19 cellular contexts compared by ENCODE assay signal in genomic region chr9:134791009-134791408, GRCh38.
DNase-seq lines count a peak whose midpoint lies in the region; ATAC-seq, FAIRE-seq and TF ChIP-seq lines count a peak whose summit lies in the region.
"Had no signal": no experiment of that assay in that cellular context is flagged by ENCODE, and none has a peak within 500 bp of the region (broad histone marks: within the 10 kb centered on the region; RNA-seq: fewer than 3 reads in every experiment).

No MANE protein-coding gene starts in this region.

- WGBS in H1 (ENCODE audit: extremely low coverage in 1 of 2, insufficient coverage in 1 of 2, insufficient read length in 1 of 2, insufficient replicate concordance in 2 of 2, low coverage in 1 of 2, low lambda C conversion rate in 2 of 2, missing lambda C conversion rate in 1 of 2), 2 experiments = 94% methylated on average over 9 of the region's 9 CpGs; no CpG with 5 or more reads in 1 of the 2 experiments

- peaks cover 13% of the 10 kb centered on the region; the same call in 1 of the 2 replicates for H3K23me2 ChIP-seq in H1 (ENCODE audit: low read depth, low read length)

- CTCF ChIA-PET in H1 (lab: Charles Lee; ENCODE audit: partially characterized antibody) = interaction anchor here (1.2 to 3.1 kb wide), 3 partner anchors 9 to 192 kb away, joined by 4 to 16 read pairs (median 5); no protein-coding TSS in a partner anchor

- H3K79me1 ChIP-seq in H1 (ENCODE audit: low read depth, low read length) = no peaks in the 10 kb centered on the region

- H4K8ac ChIP-seq in H1 (ENCODE audit: extremely low read depth, insufficient read depth, low read length) = no peak overlapping the region

- no peak overlapping the region for H3K4me3 ChIP-seq in H1 (ENCODE audit: extremely low read depth in 1 of 4, insufficient read depth in 2 of 4, low read depth in 3 of 4, low read length in 4 of 4)
- H3K4me3 ChIP-seq: BLaER1, GM23338 had no signal

- H3K9ac ChIP-seq in H1 (replicated peaks in 1 of 4; ENCODE audit: extremely low read depth in 1 of 4, low read depth in 3 of 4, low read length in 3 of 4) = no peak overlapping the region
- H3K9ac ChIP-seq: BLaER1 had no signal

- H4K20me1 ChIP-seq in H1 (replicated peaks in 1 of 2; ENCODE audit: control insufficient read depth in 1 of 2, insufficient read depth in 2 of 2, low read length in 2 of 2) = peaks cover 0 to 4% of the 10 kb centered on the region in 2 experiments

- H3K27me3 ChIP-seq in H1 (replicated peaks in 1 of 4; ENCODE audit: control insufficient read depth in 3 of 4, extremely low read depth in 1 of 4, insufficient read depth in 3 of 4, low read length in 3 of 4) = no peaks in the 10 kb centered on the region; a peak in 1 of 7 replicates
- H3K27me3 ChIP-seq: BLaER1 had no signal

- TF ChIP-seq RAD21 in H1 (IDR thresholded peaks at IDR 0.05 in 1 of 2, conservative IDR thresholded peaks at IDR 0.05 in 1 of 2; ENCODE audit: low read depth in 2 of 2, low read length in 2 of 2) = no peak

- no peak overlapping the region for H3K4me2 ChIP-seq in H1 (ENCODE audit: insufficient read depth in 1 of 2, low read depth in 2 of 2, low read length in 2 of 2)
- H3K4me2 ChIP-seq: BLaER1, GM23338 had no signal

- DNase-seq in NCI-H524 (lab: John Stamatoyannopoulos, UW) = peak; percentile 55 to 85
- no peak for DNase-seq in NCI-H524 treated with DMSO at 0.1 percent for 48 hours (lab: John Stamatoyannopoulos, UW)
- peak; percentile 24 for DNase-seq in DMS 273 treated with DMSO at 0.1 percent for 48 hours (lab: John Stamatoyannopoulos, UW)
- peak; percentile 55 for DNase-seq in RPMI8226
- DNase-seq in H1 (ENCODE audit: low read depth in 1 of 2, low spot score in 2 of 2) = no peak
- no peak for DNase-seq in activated naive CD4-positive, alpha-beta T cell treated with anti-CD3 and anti-CD28 coated beads, Interleukin-2, amount 50 U/mL, for 16 hours
- no peak for DNase-seq in omental fat pad (ENCODE audit: low spot score)
- DNase-seq: 8988T; AML-193; CD4-positive, CD25-positive, alpha-beta regulatory T cell; DMS153; DMS79 treated with DMSO at 0.1 percent for 48 hours; EL; H9 had no signal

- H3K23ac ChIP-seq in H1 (ENCODE audit: insufficient read length) = no peak overlapping the region

- no peak overlapping the region for H2BK15ac ChIP-seq in H1 (ENCODE audit: low read length)

- H3K36me3 ChIP-seq in H1 (ENCODE audit: control insufficient read depth in 2 of 4, insufficient read depth in 4 of 4, low read length in 3 of 4) = no peaks in the 10 kb centered on the region

- POLR2A ChIA-PET in H1 (lab: Charles Lee; ENCODE audit: partially characterized antibody) = no interaction called here

- FAIRE-seq in H1 (lab: Jason Lieb, UNC) = no peak
- FAIRE-seq: G401.6, GM12891 had no signal

- H2BK20ac ChIP-seq in H1 (ENCODE audit: low read length) = no peak overlapping the region

- H4K91ac ChIP-seq in H1 (replicated peaks; ENCODE audit: insufficient read length, low read length) = no peak overlapping the region

- no peak overlapping the region for H3K27ac ChIP-seq in H1 (ENCODE audit: low read depth, low read length)
- H3K27ac ChIP-seq: BLaER1 had no signal

- H3K79me2 ChIP-seq in H1 (ENCODE audit: control insufficient read depth in 1 of 2, insufficient read depth in 2 of 2, low read length in 2 of 2) = no peaks in the 10 kb centered on the region

- H2AK5ac ChIP-seq in H1 (ENCODE audit: low read depth, low read length) = no peak overlapping the region

- H2BK5ac ChIP-seq in H1 (ENCODE audit: low read depth, low read length) = 0 out of 2 replicates have a peak overlapping the region, but pooled peaks have one; percentile 21

- TF ChIP-seq POLR2A in H1 (IDR thresholded peaks at IDR 0.05; ENCODE audit: control extremely low read depth in 1 of 2, low read depth in 2 of 2, low read length in 2 of 2) = no peak

- no peak overlapping the region for H2BK120ac ChIP-seq in H1 (replicated peaks; ENCODE audit: low read depth, low read length)

- H3K56ac ChIP-seq in H1 (replicated peaks; ENCODE audit: insufficient read length, low read depth, low read length) = no peak overlapping the region

- no peak overlapping the region for H4K5ac ChIP-seq in H1 (ENCODE audit: insufficient read length, low read depth, low read length)

- no peaks in the 10 kb centered on the region for H3K4me1 ChIP-seq in H1 (replicated peaks in 1 of 4; ENCODE audit: control insufficient read depth in 3 of 4, insufficient read depth in 4 of 4, low read length in 3 of 4)
- H3K4me1 ChIP-seq: BLaER1 had no signal

- no peak overlapping the region for H3K4ac ChIP-seq in H1 (replicated peaks; ENCODE audit: insufficient read length, low read depth, low read length)

- ATAC-seq in HG03457 (IDR thresholded peaks at IDR 0.05; ENCODE audit: unreplicated experiment) (no peak), omental fat pad (ENCODE audit: low FRiP score) (no peak)
- ATAC-seq: GM23338 had no signal

- TF ChIP-seq CTCF in H1 (IDR thresholded peaks at IDR 0.05; ENCODE audit: control extremely low read depth in 1 of 3, insufficient read depth in 1 of 3, low read depth in 1 of 3, low read length in 3 of 3) (no peak), omental fat pad (IDR thresholded peaks at IDR 0.05) (no peak)

- no peak overlapping the region for H3K14ac ChIP-seq in H1 (ENCODE audit: insufficient read length)

- TF ChIP-seq EP300 in H1 (IDR thresholded peaks at IDR 0.05; ENCODE audit: borderline replicate concordance in 1 of 2, low read depth in 2 of 2, low read length in 2 of 2) = no peak

- H3K18ac ChIP-seq in H1 (ENCODE audit: extremely low read depth, low read length) = no peak overlapping the region

- no peak overlapping the region for H2BK12ac ChIP-seq in H1 (ENCODE audit: low read depth, low read length)

- H3K9me3 ChIP-seq in H1 (ENCODE audit: insufficient read depth in 2 of 2, low read depth in 1 of 2, low read length in 1 of 2) = no peaks in the 10 kb centered on the region
- H3K9me3 ChIP-seq: BLaER1 had no signal

- no peak overlapping the region for H2AFZ ChIP-seq in H1 (ENCODE audit: low read length)
- H2AFZ ChIP-seq: GM23338 had no signal

TF ChIP-seq in H1, 55 proteins besides CTCF, POLR2A, EP300 and RAD21:
- no peak for TF ChIP-seq SAP30 (IDR thresholded peaks at IDR 0.05; ENCODE audit: insufficient read depth, insufficient replicate concordance, low read length)
- TF ChIP-seq, protein P1, sequence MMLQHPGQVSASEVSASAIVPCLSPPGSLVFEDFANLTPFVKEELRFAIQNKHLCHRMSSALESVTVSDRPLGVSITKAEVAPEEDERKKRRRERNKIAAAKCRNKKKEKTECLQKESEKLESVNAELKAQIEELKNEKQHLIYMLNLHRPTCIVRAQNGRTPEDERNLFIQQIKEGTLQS (IDR thresholded peaks at IDR 0.05; ENCODE audit: insufficient read depth, low read depth, low read length) = no peak
- TF ChIP-seq SIN3A (conservative IDR thresholded peaks at IDR 0.05 in 1 of 2, IDR thresholded peaks at IDR 0.05 in 1 of 2; ENCODE audit: low read depth in 1 of 2, low read length in 2 of 2) = no peak
- TF ChIP-seq GABPA (IDR thresholded peaks at IDR 0.05; ENCODE audit: borderline replicate concordance, insufficient read depth, low read length) = no peak
- TF ChIP-seq JUN (IDR thresholded peaks at IDR 0.05; ENCODE audit: low read depth, low read length) = no peak
- TF ChIP-seq, protein P2, sequence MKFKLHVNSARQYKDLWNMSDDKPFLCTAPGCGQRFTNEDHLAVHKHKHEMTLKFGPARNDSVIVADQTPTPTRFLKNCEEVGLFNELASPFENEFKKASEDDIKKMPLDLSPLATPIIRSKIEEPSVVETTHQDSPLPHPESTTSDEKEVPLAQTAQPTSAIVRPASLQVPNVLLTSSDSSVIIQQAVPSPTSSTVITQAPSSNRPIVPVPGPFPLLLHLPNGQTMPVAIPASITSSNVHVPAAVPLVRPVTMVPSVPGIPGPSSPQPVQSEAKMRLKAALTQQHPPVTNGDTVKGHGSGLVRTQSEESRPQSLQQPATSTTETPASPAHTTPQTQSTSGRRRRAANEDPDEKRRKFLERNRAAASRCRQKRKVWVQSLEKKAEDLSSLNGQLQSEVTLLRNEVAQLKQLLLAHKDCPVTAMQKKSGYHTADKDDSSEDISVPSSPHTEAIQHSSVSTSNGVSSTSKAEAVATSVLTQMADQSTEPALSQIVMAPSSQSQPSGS (IDR thresholded peaks at IDR 0.05; ENCODE audit: low read length) = no peak
- TF ChIP-seq MAX (IDR thresholded peaks at IDR 0.05) = no peak
- no peak for TF ChIP-seq JUND (IDR thresholded peaks at IDR 0.05; ENCODE audit: low read length)
- no peak for TF ChIP-seq CHD1 (IDR thresholded peaks at IDR 0.05; ENCODE audit: low read depth, low read length)
- TF ChIP-seq RNF2 (IDR thresholded peaks at IDR 0.05; ENCODE audit: borderline replicate concordance, low read depth, low read length, missing control alignments, poor library complexity, severe bottlenecking) = no peak
- TF ChIP-seq SRF (IDR thresholded peaks at IDR 0.05; ENCODE audit: low read depth, low read length) = no peak
- no peak for TF ChIP-seq CREB1 (IDR thresholded peaks at IDR 0.05)
- no peak for TF ChIP-seq BCL11A (IDR thresholded peaks at IDR 0.05; ENCODE audit: low read depth in 2 of 2, low read length in 2 of 2)
- no peak for TF ChIP-seq HDAC2 (IDR thresholded peaks at IDR 0.05; ENCODE audit: borderline replicate concordance in 1 of 2, low read depth in 2 of 2, low read length in 2 of 2)
- no peak for TF ChIP-seq BRCA1 (IDR thresholded peaks at IDR 0.05; ENCODE audit: low read depth, low read length)
- no peak for TF ChIP-seq SP1 (IDR thresholded peaks at IDR 0.05; ENCODE audit: low read depth, low read length)
- TF ChIP-seq PHF8 (conservative IDR thresholded peaks at IDR 0.05; ENCODE audit: low read depth, low read length) = no peak

Comparison
In these comparisons a context has a peak if more than half of its experiments do, and no peak if none do; other contexts are left out.
1. DNase-seq: peak in NCI-H524 (2 of 2), DMS 273 treated with DMSO at 0.1 percent for 48 hours (single experiment) and RPMI8226 (single experiment); none in NCI-H524 treated with DMSO at 0.1 percent for 48 hours (single experiment), H1 (0 of 2), activated naive CD4-positive, alpha-beta T cell treated with anti-CD3 and anti-CD28 coated beads, Interleukin-2, amount 50 U/mL, for 16 hours (single experiment) and omental fat pad (single experiment).